ENCODE assay signal across 11 cellular contexts in the genomic region with DNA sequence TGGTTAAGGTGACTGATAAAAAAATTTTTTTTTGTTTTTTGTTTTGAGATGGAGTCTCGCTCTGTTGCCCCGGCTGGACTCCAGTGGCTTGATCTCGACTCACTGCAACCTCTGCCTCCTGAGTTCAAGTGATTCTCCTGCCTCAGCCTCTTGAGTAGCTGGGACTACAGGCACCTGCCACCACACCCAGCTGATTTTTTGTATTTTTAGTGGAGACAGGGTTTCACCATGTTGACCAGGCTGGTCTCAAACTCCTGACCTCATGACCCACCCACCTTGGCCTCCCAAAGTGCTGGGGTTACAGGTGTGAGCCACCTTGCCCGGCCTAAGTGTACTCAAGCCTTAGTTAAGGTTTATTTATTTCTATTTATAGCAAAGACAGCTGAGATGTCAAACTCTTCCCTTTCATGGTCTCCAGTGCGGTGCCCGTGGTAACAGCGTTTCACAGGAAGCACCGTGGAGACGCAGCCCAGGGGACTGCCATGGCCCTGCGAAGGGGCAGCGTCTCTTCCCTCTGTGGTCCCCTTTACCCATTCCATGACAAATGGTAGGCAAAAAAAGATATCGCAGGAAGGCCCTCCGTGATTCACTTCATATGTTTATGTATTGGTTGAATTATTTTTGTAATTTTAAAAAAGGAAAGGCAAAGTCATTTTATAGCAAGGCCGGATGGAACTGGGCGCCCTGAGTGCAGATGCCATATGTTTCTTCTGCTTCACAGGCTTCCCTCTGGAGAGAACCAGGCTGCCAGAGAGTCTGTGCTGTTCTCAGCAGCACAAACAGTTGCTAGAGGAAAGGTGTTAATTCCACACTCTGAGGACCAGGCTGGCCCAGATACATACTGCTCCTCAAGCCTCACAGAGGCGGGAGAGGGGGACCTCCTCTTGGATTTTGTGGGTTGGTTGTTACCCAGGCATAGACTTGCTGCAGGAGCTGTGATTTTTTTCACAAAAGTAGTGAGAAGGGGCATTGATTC. TPM values are rescaled to one million over a fixed set of nuclear protein-coding genes. Genes with fewer than 3 reads are reported as not detected.
A peak's percentile ranks its signal among the peaks of the same experiment; 100 is the strongest.
DNase-seq lines count a peak whose midpoint lies in the region; ATAC-seq and TF ChIP-seq lines count a peak whose summit lies in the region.
"Had no signal": no experiment of that assay in that cellular context is flagged by ENCODE, and none has a peak within 500 bp of the region (broad histone marks: within the 10 kb centered on the region; RNA-seq: fewer than 3 reads in every experiment).

No MANE protein-coding gene starts in this region.

- H3K36me3 ChIP-seq in CD4-positive, CD25-positive, alpha-beta regulatory T cell (ENCODE audit: control insufficient read depth, insufficient read depth, low read length) = peaks cover 27% of the 10 kb centered on the region
- peaks cover 18 to 33% of the 10 kb centered on the region in 2 donors for H3K36me3 ChIP-seq in ascending aorta
- peaks cover 26 to 41% (median 35%) of the 10 kb centered on the region in 3 donors for H3K36me3 ChIP-seq in tibial artery

- no peaks in the 10 kb centered on the region for H3K27me3 ChIP-seq in CD4-positive, CD25-positive, alpha-beta regulatory T cell (ENCODE audit: control insufficient read depth, insufficient read depth, low read length)
- H3K27me3 ChIP-seq in ascending aorta = no peaks in the 10 kb centered on the region
- no peaks in the 10 kb centered on the region for H3K27me3 ChIP-seq in tibial artery
- H3K27me3 ChIP-seq: right atrium auricular region, suprapubic skin had no signal

- intact Hi-C loops in ascending aorta (cut with DNase I) (no loop called here), tibial artery (cut with DNase I; ENCODE audit: low total_unique reads) (no loop called here)

- peak; percentile 23 for TF ChIP-seq POLR2A in GM15510 (IDR thresholded peaks at IDR 0.05; ENCODE audit: borderline replicate concordance, extremely low read depth, insufficient read length)

- TF ChIP-seq CTCF in ascending aorta (IDR thresholded peaks at IDR 0.05) (no peak), nephron (IDR thresholded peaks at IDR 0.05; ENCODE audit: unreplicated experiment in 3 of 3) (no peak), tibial artery (IDR thresholded peaks at IDR 0.05) (no peak)

- no peaks in the 10 kb centered on the region for H3K9me3 Mint-ChIP-seq in CD4-positive, CD25-positive, alpha-beta regulatory T cell
- no peaks in the 10 kb centered on the region for H3K9me3 Mint-ChIP-seq in nephron

- H3K4me1 Mint-ChIP-seq in CD4-positive, CD25-positive, alpha-beta regulatory T cell = peaks cover 0 to 24% (median 10%) of the 10 kb centered on the region in 4 donors
- peaks cover under 1% of the 10 kb centered on the region for H3K4me1 Mint-ChIP-seq in nephron

- no peak overlapping the region for H3K27ac ChIP-seq in CD4-positive, CD25-positive, alpha-beta regulatory T cell (ENCODE audit: insufficient read depth, low read length, poor library complexity, severe bottlenecking)
- H3K27ac ChIP-seq in ascending aorta (peak overlapping the region; percentile 64 to 79), tibial artery (peak overlapping the region in 1 of 2 donors; percentile 21)
- H3K27ac ChIP-seq: right atrium auricular region, suprapubic skin had no signal

- H3K27me3 Mint-ChIP-seq in CD4-positive, CD25-positive, alpha-beta regulatory T cell = no peaks in the 10 kb centered on the region
- H3K27me3 Mint-ChIP-seq in nephron (ENCODE audit: low read depth) = no peaks in the 10 kb centered on the region

- peaks cover 20% of the 10 kb centered on the region for H3K4me1 ChIP-seq in CD4-positive, CD25-positive, alpha-beta regulatory T cell (ENCODE audit: control insufficient read depth, insufficient read depth, low read length, poor library complexity, severe bottlenecking)
- H3K4me1 ChIP-seq in ascending aorta (peaks cover 0 to 19% of the 10 kb centered on the region in 2 donors), tibial artery (peaks cover 0 to 25% (median 19%) of the 10 kb centered on the region in 4 donors)

- H3K9me3 ChIP-seq in CD4-positive, CD25-positive, alpha-beta regulatory T cell (ENCODE audit: control insufficient read depth in 2 of 2, low read length in 2 of 2) = no peaks in the 10 kb centered on the region
- H3K9me3 ChIP-seq in ascending aorta (no peaks in the 10 kb centered on the region), tibial artery (no peaks in the 10 kb centered on the region)
- H3K9me3 ChIP-seq: right atrium auricular region, suprapubic skin had no signal

- H3K4me3 Mint-ChIP-seq in CD4-positive, CD25-positive, alpha-beta regulatory T cell = peak overlapping the region in 2 of 4 donors; percentile 51 to 72
- H3K4me3 Mint-ChIP-seq in nephron = no peak overlapping the region

- DNase-seq in CD4-positive, CD25-positive, alpha-beta regulatory T cell = no peak
- DNase-seq in ascending aorta (ENCODE audit: low spot score in 2 of 2) (no peak), NCI-H1092 (lab: John Stamatoyannopoulos, UW) (no peak), tibial artery (no peak)
- DNase-seq: SW 1271 had no signal

- no peak for ATAC-seq in CD4-positive, CD25-positive, alpha-beta regulatory T cell (ENCODE audit: low read depth in 2 of 2)
- ATAC-seq in GM19455 (IDR thresholded peaks at IDR 0.05; ENCODE audit: unreplicated experiment) (no peak), GM18502 (IDR thresholded peaks at IDR 0.05; ENCODE audit: poor library complexity, unreplicated experiment) (no peak)

- H3K27ac Mint-ChIP-seq in CD4-positive, CD25-positive, alpha-beta regulatory T cell = peak overlapping the region in 2 of 3 donors; percentile 51 to 60
- peak overlapping the region; percentile 19 to 65 (median 58) for H3K27ac Mint-ChIP-seq in nephron

- no peak overlapping the region for H3K4me3 ChIP-seq in CD4-positive, CD25-positive, alpha-beta regulatory T cell (ENCODE audit: low read depth, low read length)
- H3K4me3 ChIP-seq in ascending aorta = no peak overlapping the region
- H3K4me3 ChIP-seq in tibial artery = no peak overlapping the region
- H3K4me3 ChIP-seq: right atrium auricular region, suprapubic skin had no signal

- H3K36me3 Mint-ChIP-seq in CD4-positive, CD25-positive, alpha-beta regulatory T cell = peaks cover 18% of the 10 kb centered on the region
- H3K36me3 Mint-ChIP-seq in nephron (ENCODE audit: low read depth) = peaks cover 33% of the 10 kb centered on the region

RNA-seq across cellular contexts. Expression of gene DDX19A, which starts 29.2 kb away (rescaled TPM):
- 53.7 TPM for total RNA-seq in CD4-positive, CD25-positive, alpha-beta regulatory T cell
- polyA plus RNA-seq in CD4-positive, CD25-positive, alpha-beta regulatory T cell = 10 to 100 TPM; 26.3 to 40.5 (median 30.8) TPM
- total RNA-seq in ascending aorta = 31.5 TPM
